ENCODE assay signal across 8 cellular contexts in genomic region chrX:39814391-39814790, GRCh38.
DNase-seq lines count a peak whose midpoint lies in the region; ATAC-seq and TF ChIP-seq lines count a peak whose summit lies in the region.

No MANE protein-coding gene starts in this region.

- peaks cover 0 to 30% (median 0%) of the 10 kb centered on the region in 7 donors for H3K27me3 ChIP-seq in heart right ventricle
- H3K27me3 ChIP-seq in thyroid gland = no peaks in the 10 kb centered on the region

- H3K4me3 ChIP-seq in heart right ventricle (no peak overlapping the region), thyroid gland (replicated peaks in 1 of 3) (no peak overlapping the region)

- H3K27ac ChIP-seq in heart right ventricle (peak overlapping the region in 7 of 10 donors; percentile 22 to 68 (median 39)), thyroid gland (peak overlapping the region in 2 of 3 donors; percentile 48 to 68)

- H3K36me3 ChIP-seq in heart right ventricle = no peaks in the 10 kb centered on the region
- H3K36me3 ChIP-seq in thyroid gland = no peaks in the 10 kb centered on the region

- peak; percentile 72 for DNase-seq in activated effector memory CD4-positive, alpha-beta T cell treated with anti-CD3 and anti-CD28 coated beads, Interleukin-2, amount 50 U/mL, for 16 hours
- no peak for DNase-seq in activated effector memory CD4-positive, alpha-beta T cell treated with Interleukin-2 at 50 U/mL for 16 hours
- DNase-seq in NCI-H460 (ENCODE audit: extremely low read depth, low read depth) = peak; percentile 41
- peak; percentile 35 to 56 for DNase-seq in activated T-cell treated with anti-CD3 and anti-CD28 coated beads, Interleukin-2, amount 50 U/mL, for 48 hours
- no peak for DNase-seq in heart right ventricle
- peak in 1 of 2 donors; percentile 14 for DNase-seq in thyroid gland
- DNase-seq in occipital lobe (lab: John Stamatoyannopoulos, UW) = no peak

- intact Hi-C loops in heart right ventricle (cut with DNase I) (loop anchor here in 9 of 10 donors (5.0 to 10.0 kb wide), 14 partner anchors 80 to 453 kb away; partner anchors contain the start of gene BCOR (in 3 of the 9)), thyroid gland (cut with DNase I) (loop anchor here (10.0 kb wide), 2 partner anchors 340 to 450 kb away; no protein-coding TSS in a partner anchor)

- 33 to 45% methylated on average over 4 of the region's 4 CpGs for WGBS in heart right ventricle, 2 donors
- WGBS in thyroid gland, 2 donors = 51 to 52% methylated on average over 4 of the region's 4 CpGs

- no peak for TF ChIP-seq POLR2A in thyroid gland (IDR thresholded peaks at IDR 0.05)

- H3K4me1 ChIP-seq in heart right ventricle (peaks cover 0 to 17% (median 10%) of the 10 kb centered on the region in 9 donors), thyroid gland (peaks cover 0 to 16% of the 10 kb centered on the region in 2 donors)

- TF ChIP-seq CTCF in heart right ventricle (IDR thresholded peaks at IDR 0.05) (peak; percentile 18 to 60 (median 51)), thyroid gland (IDR thresholded peaks at IDR 0.05) (peak in 5 of 6 experiments; percentile 19 to 44 (median 37))

- no peaks in the 10 kb centered on the region for H3K9me3 ChIP-seq in heart right ventricle
- H3K9me3 ChIP-seq in thyroid gland = no peaks in the 10 kb centered on the region

- peak in 5 of 8 donors; percentile 38 to 57 (median 41) for ATAC-seq in heart right ventricle
- ATAC-seq in GM21390 (IDR thresholded peaks at IDR 0.05; ENCODE audit: unreplicated experiment) = no peak

Comparison
In these comparisons a context has a peak if more than half of its experiments do, and no peak if none do; other contexts are left out.
1. DNase-seq: peak in activated effector memory CD4-positive, alpha-beta T cell treated with anti-CD3 and anti-CD28 coated beads, Interleukin-2, amount 50 U/mL, for 16 hours (single experiment), NCI-H460 (single experiment) and activated T-cell treated with anti-CD3 and anti-CD28 coated beads, Interleukin-2, amount 50 U/mL, for 48 hours (2 of 2); none in activated effector memory CD4-positive, alpha-beta T cell treated with Interleukin-2 at 50 U/mL for 16 hours (single experiment), heart right ventricle (0 of 2) and occipital lobe (single experiment).